8 cellular contexts compared by ENCODE assay signal in the genomic region with DNA sequence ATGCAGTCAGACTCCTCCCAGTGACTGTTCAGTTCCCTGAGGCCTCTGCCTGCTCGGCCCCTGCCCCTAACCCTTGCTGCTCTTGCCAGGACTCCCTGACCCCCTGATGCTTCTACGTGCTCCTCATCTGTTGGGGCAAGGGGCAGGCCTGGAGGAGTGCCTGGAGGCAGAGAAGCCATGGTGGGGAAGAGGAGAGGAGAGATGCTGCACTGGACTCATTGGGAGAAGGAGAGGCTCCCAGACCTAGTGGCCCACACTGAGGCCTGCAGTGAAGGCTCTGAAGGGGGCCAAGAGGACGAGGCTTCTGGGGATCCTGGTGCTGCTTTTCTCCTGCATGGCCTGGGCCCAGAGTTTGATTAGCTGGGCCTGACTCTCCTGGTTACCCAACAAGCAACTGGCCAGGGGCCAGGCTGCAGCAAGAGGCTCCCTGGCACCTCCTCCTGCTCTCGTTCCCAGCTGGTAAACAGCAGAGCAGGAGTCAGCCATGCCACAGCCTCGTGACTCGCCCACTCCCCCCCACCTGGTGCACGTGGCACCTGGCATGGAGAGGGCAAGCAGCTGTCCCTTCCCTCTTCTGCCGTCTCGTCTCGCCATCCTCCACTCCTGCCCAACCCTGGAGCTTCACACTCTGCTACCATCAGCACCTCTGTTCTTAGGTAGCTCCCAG. TPM values are rescaled to one million over a fixed set of nuclear protein-coding genes. Genes with fewer than 3 reads are reported as not detected.
DNase-seq lines count a peak whose midpoint lies in the region; ATAC-seq and TF ChIP-seq lines count a peak whose summit lies in the region.

No MANE protein-coding gene starts in this region.

- H3K27ac ChIP-seq in sigmoid colon: no peak overlapping the region

- TF ChIP-seq POLR2A in sigmoid colon (IDR thresholded peaks at IDR 0.05): no peak

- H3K36me3 Mint-ChIP-seq in activated T-cell treated with anti-CD3 and anti-CD28 coated beads, Interleukin-2, amount 50 U/mL, for 24 hours (ENCODE audit: low read depth): no peaks in the 10 kb centered on the region

- H3K9me3 ChIP-seq in sigmoid colon: no peaks in the 10 kb centered on the region

- no peak for TF ChIP-seq CTCF in sigmoid colon (IDR thresholded peaks at IDR 0.05)

- no peaks in the 10 kb centered on the region for H3K9me3 Mint-ChIP-seq in activated T-cell treated with anti-CD3 and anti-CD28 coated beads, Interleukin-2, amount 50 U/mL, for 24 hours

- peaks cover 1 to 72% (median 12%) of the 10 kb centered on the region in 3 donors for H3K27me3 ChIP-seq in sigmoid colon

- H3K27ac Mint-ChIP-seq in activated T-cell treated with anti-CD3 and anti-CD28 coated beads, Interleukin-2, amount 50 U/mL, for 24 hours: no peak overlapping the region

- TF ChIP-seq EP300 in sigmoid colon (IDR thresholded peaks at IDR 0.05): no peak

- WGBS in sigmoid colon, 2 donors: 14 to 54% methylated on average over 10 of the region's 10 CpGs

- no peak overlapping the region for H3K4me3 Mint-ChIP-seq in activated T-cell treated with anti-CD3 and anti-CD28 coated beads, Interleukin-2, amount 50 U/mL, for 24 hours

- DNase-seq in G401 (ENCODE audit: low spot score) (peak; percentile 91), NCI-H774 (lab: John Stamatoyannopoulos, UW) (peak; percentile 85), fibroblast of the conjunctiva (ENCODE audit: low read depth) (peak; percentile 27), sigmoid colon (peak; percentile 86), middle frontal gyrus (ENCODE audit: extremely low spot score, low spot score) (no peak), islet precursor cell (no peak)
- DNase-seq in activated T-cell treated with anti-CD3 and anti-CD28 coated beads, Interleukin-2, amount 50 U/mL, for 24 hours: no peak

- in situ Hi-C loops in G401 (cut with HindIII; ENCODE audit: low sequenced_read_pairs): no loop called here

- ATAC-seq in HG03196 (IDR thresholded peaks at IDR 0.05; ENCODE audit: unreplicated experiment): no peak

- peaks cover 84% of the 10 kb centered on the region for H3K4me1 Mint-ChIP-seq in activated T-cell treated with anti-CD3 and anti-CD28 coated beads, Interleukin-2, amount 50 U/mL, for 24 hours (ENCODE audit: low read depth)

- H3K27me3 Mint-ChIP-seq in activated T-cell treated with anti-CD3 and anti-CD28 coated beads, Interleukin-2, amount 50 U/mL, for 24 hours: no peaks in the 10 kb centered on the region

- peaks cover 0 to 10% (median 8%) of the 10 kb centered on the region in 4 donors for H3K4me1 ChIP-seq in sigmoid colon

- intact Hi-C loops in sigmoid colon (cut with DNase I): no loop called here

- no peaks in the 10 kb centered on the region for H3K36me3 ChIP-seq in sigmoid colon

- H3K4me3 ChIP-seq in sigmoid colon: no peak overlapping the region

RNA-seq across cellular contexts. Expression of a gene that starts 0.8 kb away (rescaled TPM):
- total RNA-seq in G401 (2014; rRNA removed; shearing (Covaris generic)): not detected in 2 replicates
- total RNA-seq in sigmoid colon: under 1 TPM in 3 of 4 donors, not detected in 1; 0.27 to 0.71 (median 0.49) TPM
- polyA plus RNA-seq in sigmoid colon: 10 to 100 TPM in 2 of 3 donors, 1 to 10 TPM in 1; 7.1 to 18.0 (median 10.4) TPM

RNA-seq across cellular contexts. Expression of a gene that starts 7.2 kb away (rescaled TPM):
- not detected in 2 replicates for total RNA-seq in G401 (2014; rRNA removed; shearing (Covaris generic))
- total RNA-seq in sigmoid colon: not detected
- under 1 TPM; 0.20 to 0.69 (median 0.60) TPM for polyA plus RNA-seq in sigmoid colon

RNA-seq across cellular contexts. Expression of a gene that starts 21.1 kb away (rescaled TPM):
- total RNA-seq in G401 (2014; rRNA removed; shearing (Covaris generic)): not detected in 2 replicates
- not detected for total RNA-seq in sigmoid colon
- polyA plus RNA-seq in sigmoid colon: not detected

RNA-seq across cellular contexts. Expression of a gene that starts 27.2 kb away (rescaled TPM):
- total RNA-seq in G401 (2014; rRNA removed; shearing (Covaris generic)): not detected in 2 replicates
- total RNA-seq in sigmoid colon: under 1 TPM in 1 of 4 donors, not detected in 3; 0.16 TPM
- under 1 TPM in 1 of 3 donors, not detected in 2; 0.13 TPM for polyA plus RNA-seq in sigmoid colon

RNA-seq across cellular contexts. Expression of a gene that starts 42.2 kb away (rescaled TPM):
- total RNA-seq in G401 (2014; rRNA removed; shearing (Covaris generic)): 20.6 and 21.2 TPM in 2 replicates
- 1 to 10 TPM; 3.7 to 4.9 (median 3.9) TPM for total RNA-seq in sigmoid colon
- 1 to 10 TPM; 1.8 to 5.5 (median 2.3) TPM for polyA plus RNA-seq in sigmoid colon

Comparison
In these comparisons a context has a peak if more than half of its experiments do, and no peak if none do; other contexts are left out.
1. DNase-seq: peak in G401 (single experiment), NCI-H774 (single experiment), fibroblast of the conjunctiva (single experiment) and sigmoid colon (single experiment); none in middle frontal gyrus (single experiment), islet precursor cell (single experiment) and activated T-cell treated with anti-CD3 and anti-CD28 coated beads, Interleukin-2, amount 50 U/mL, for 24 hours (single experiment).